ENCODE assay signal across 12 cellular contexts in the genomic region with DNA sequence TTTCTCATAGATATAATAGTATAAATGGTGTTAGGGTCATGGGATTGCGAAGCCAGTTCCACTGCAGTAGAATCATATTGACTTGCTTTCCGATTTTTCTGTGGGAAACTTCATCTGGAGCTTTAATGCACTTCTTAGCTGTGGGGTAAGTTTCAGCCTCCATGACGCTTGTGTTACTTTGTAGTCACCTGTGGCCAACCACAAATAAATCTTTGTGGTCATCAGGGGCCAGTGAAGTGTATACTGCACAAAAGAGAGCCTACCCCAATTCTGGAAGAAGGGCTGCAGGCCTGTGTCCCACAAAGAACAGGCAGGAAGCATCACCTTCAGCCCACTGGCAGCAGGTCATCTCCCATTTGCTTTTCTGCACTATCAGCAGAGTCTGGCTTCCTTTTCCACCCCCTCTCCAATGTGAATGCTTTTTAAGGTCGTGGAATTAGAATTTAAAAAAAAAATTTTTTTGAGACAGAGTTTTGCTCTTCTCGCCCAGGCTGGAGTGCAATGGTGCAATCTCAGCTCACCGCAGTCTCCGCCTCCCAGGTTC. TPM values are rescaled to one million over a fixed set of nuclear protein-coding genes. Genes with fewer than 3 reads are reported as not detected.
DNase-seq lines count a peak whose midpoint lies in the region; ATAC-seq and TF ChIP-seq lines count a peak whose summit lies in the region.
"Had no signal": no experiment of that assay in that cellular context is flagged by ENCODE, and none has a peak within 500 bp of the region (broad histone marks: within the 10 kb centered on the region; RNA-seq: fewer than 3 reads in every experiment).

No MANE protein-coding gene starts in this region.

- H3K9me3 Mint-ChIP-seq in glutamatergic neuron (ENCODE audit: unreplicated experiment) = peaks cover 4% of the 10 kb centered on the region

- H3K36me3 Mint-ChIP-seq in glutamatergic neuron (ENCODE audit: unreplicated experiment) = no peaks in the 10 kb centered on the region

- DNase-seq in GM13976 (ENCODE audit: low spot score) (peak; percentile 48), SW480 (ENCODE audit: low spot score) (peak; percentile 26), glutamatergic neuron (no peak), iPS-NIHi7 (ENCODE audit: extremely low spot score) (no peak), NCI-H82 treated with DMSO at 0.1 percent for 48 hours (lab: John Stamatoyannopoulos, UW; ENCODE audit: unreplicated experiment) (no peak), OCI-M1 (lab: John Stamatoyannopoulos, UW) (no peak)
- DNase-seq: activated gamma-delta T cell treated with Interleukin-2 at 50 U/mL for 16 hours, left lung, NCI-H1417, NCI-H345 had no signal

- in situ Hi-C loops in GM13976 (cut with MboI; ENCODE audit: low sequenced_read_pairs, unreplicated experiment) = loop anchor here (10.0 kb wide), 1 partner anchor 437 kb away; no protein-coding TSS in a partner anchor

- H3K27ac Mint-ChIP-seq in glutamatergic neuron (ENCODE audit: unreplicated experiment) = no peak overlapping the region

- no peak overlapping the region for H3K4me3 Mint-ChIP-seq in glutamatergic neuron (ENCODE audit: unreplicated experiment)

- ATAC-seq in GM21360 (IDR thresholded peaks at IDR 0.05; ENCODE audit: unreplicated experiment) = peak; percentile 50
- ATAC-seq in HG03095 (IDR thresholded peaks at IDR 0.05; ENCODE audit: unreplicated experiment) = peak; percentile 40
- ATAC-seq: left lung had no signal

- peaks cover 44% of the 10 kb centered on the region for H3K4me1 Mint-ChIP-seq in glutamatergic neuron (ENCODE audit: low read depth, unreplicated experiment)

- peaks cover 2% of the 10 kb centered on the region for H3K27me3 Mint-ChIP-seq in glutamatergic neuron (ENCODE audit: unreplicated experiment)

- TF ChIP-seq CTCF in GM13976 (IDR thresholded peaks at IDR 0.05; ENCODE audit: borderline replicate concordance, control extremely low read depth, extremely low read depth, insufficient read depth, missing control alignments) (no peak), glutamatergic neuron (IDR thresholded peaks at IDR 0.05; ENCODE audit: partially characterized antibody, unreplicated experiment) (no peak)

RNA-seq across cellular contexts. Expression of a gene that starts 32.0 kb away (rescaled TPM):
- total RNA-seq in glutamatergic neuron (ENCODE audit: unreplicated experiment) = 35.9 TPM

Comparison
In these comparisons a context has a peak if more than half of its experiments do, and no peak if none do; other contexts are left out.
1. DNase-seq: peak in GM13976 (single experiment) and SW480 (single experiment); none in glutamatergic neuron (single experiment), iPS-NIHi7 (single experiment), NCI-H82 treated with DMSO at 0.1 percent for 48 hours (single experiment) and OCI-M1 (single experiment).